ENCODE assay signal across 18 cellular contexts in the genomic region with DNA sequence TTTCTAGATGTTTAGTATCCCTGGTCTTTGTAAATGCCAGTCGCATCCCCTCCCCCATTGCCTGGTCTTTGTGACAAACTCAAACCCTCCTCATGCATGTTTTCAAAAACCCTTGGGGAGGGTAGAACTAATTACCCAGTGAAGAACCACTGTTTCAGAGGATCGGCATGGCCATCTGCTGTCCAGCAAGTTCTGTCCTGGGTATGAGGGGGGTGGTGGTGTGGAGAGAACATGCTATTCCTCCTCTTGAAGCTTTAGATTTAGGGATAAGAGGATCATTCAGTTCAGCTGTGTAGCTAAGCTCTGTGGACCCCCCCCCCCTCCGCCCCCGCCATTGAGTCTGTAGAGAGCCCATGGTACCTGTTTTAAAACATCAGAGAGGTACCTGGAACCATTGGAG.
"Had no signal": no experiment of that assay in that cellular context is flagged by ENCODE, and none has a peak within 500 bp of the region (broad histone marks: within the 10 kb centered on the region; RNA-seq: fewer than 3 reads in every experiment).

No MANE protein-coding gene starts in this region.

- H3K9me3 Mint-ChIP-seq: activated B cell treated with CpG ODN at 0.5 μM for 24 hours; activated T-cell treated with anti-CD3 and anti-CD28 coated beads, Interleukin-2, amount 50 U/mL, for 4 hours; endodermal cell; memory B cell; naive B cell had no signal

- H3K27ac ChIP-seq: body of pancreas, epithelial cell of prostate, hepatocyte had no signal

- H3K4me3 ChIP-seq: body of pancreas, dorsolateral prefrontal cortex, hepatocyte, mucosa of descending colon had no signal

- H3K27me3 ChIP-seq: body of pancreas, dorsolateral prefrontal cortex, hepatocyte had no signal

- H3K9me3 ChIP-seq: body of pancreas, mucosa of descending colon had no signal

- H3K4me3 Mint-ChIP-seq: activated B cell treated with CpG ODN at 0.5 μM for 24 hours, endodermal cell had no signal

- ATAC-seq: activated CD8-positive, alpha-beta T cell treated with anti-CD3 and anti-CD28 coated beads, Interleukin-2, amount 10 ng/mL, durations not matched to agents 7 days and 5 days; activated naive CD4-positive, alpha-beta T cell treated with anti-CD3 and anti-CD28 coated beads, Interleukin-2, amount 50 U/mL, for 72 hours; activated T-cell treated with anti-CD3 and anti-CD28 coated beads, Interleukin-2, amount 50 U/mL, for 4 hours; body of pancreas; mucosa of descending colon had no signal

- H2AFZ ChIP-seq: hepatocyte had no signal

- DNase-seq: activated B cell treated with CpG ODN at 0.5 μM for 24 hours; activated CD4-positive, alpha-beta T cell treated with anti-CD3 and anti-CD28 coated beads, Interleukin-2, amount 10 ng/mL, durations not matched to agents 24 days and 14 days; activated T-cell treated with anti-CD3 and anti-CD28 coated beads, Interleukin-2, amount 50 U/mL, for 4 hours; body of pancreas; dorsolateral prefrontal cortex; endodermal cell; foreskin fibroblast; mucosa of descending colon; naive B cell; nucleus accumbens; stimulated activated CD4-positive, alpha-beta T cell treated with anti-CD3 and anti-CD28 coated beads, Interleukin-12 subunit alpha, Interleukin-12 subunit beta, amount 100 ng/mL, for 4 hours; stimulated activated CD4-positive, alpha-beta T cell treated with anti-CD3 and anti-CD28 coated beads, Interleukin-1b, Interleukin-23, amount 100 ng/mL, for 48 hours; stimulated activated CD8-positive, alpha-beta memory T cell treated with anti-CD3 and anti-CD28 coated beads, Interleukin-4, amount 100 ng/mL, for 48 hours had no signal

- H3K27ac Mint-ChIP-seq: activated B cell treated with CpG ODN at 0.5 μM for 24 hours; activated CD4-positive, alpha-beta T cell treated with anti-CD3 and anti-CD28 coated beads, Interleukin-2, amount 10 ng/mL, durations not matched to agents 24 days and 14 days; activated naive CD4-positive, alpha-beta T cell treated with anti-CD3 and anti-CD28 coated beads, Interleukin-2, amount 50 U/mL, for 72 hours; endodermal cell; memory B cell had no signal

- H3K27me3 Mint-ChIP-seq: activated B cell treated with CpG ODN at 0.5 μM for 24 hours; activated CD4-positive, alpha-beta T cell treated with anti-CD3 and anti-CD28 coated beads, Interleukin-2, amount 10 ng/mL, durations not matched to agents 24 days and 14 days; memory B cell; naive B cell had no signal

- H3K4me2 ChIP-seq: hepatocyte had no signal
